In genomic region chrX:80216086-80216485, GRCh38 we compare ENCODE assay signal across 21 cellular contexts.
DNase-seq lines count a peak whose midpoint lies in the region; ATAC-seq, FAIRE-seq and TF ChIP-seq lines count a peak whose summit lies in the region.
"Had no signal": no experiment of that assay in that cellular context is flagged by ENCODE, and none has a peak within 500 bp of the region (broad histone marks: within the 10 kb centered on the region; RNA-seq: fewer than 3 reads in every experiment).

No MANE protein-coding gene starts in this region.

- no peak overlapping the region for H3K27ac ChIP-seq in K562 (ENCODE audit: extremely low read depth, low read depth, low read length)
- no peak overlapping the region for H3K27ac ChIP-seq in ovary
- H3K27ac ChIP-seq: upper lobe of left lung had no signal

- no peaks in the 10 kb centered on the region for H4K20me1 ChIP-seq in K562 (replicated peaks; ENCODE audit: control insufficient read depth, insufficient read depth, low read length)

- H3K27me3 ChIP-seq in K562 (ENCODE audit: control insufficient read depth in 2 of 2, insufficient read depth in 2 of 2, low read length in 2 of 2) (no peaks in the 10 kb centered on the region), ovary (no peaks in the 10 kb centered on the region)
- H3K27me3 ChIP-seq: upper lobe of left lung had no signal

- TF ChIP-seq POLR2A in K562 (conservative IDR thresholded peaks at IDR 0.05) (no peak), ovary (IDR thresholded peaks at IDR 0.05) (no peak)

- H3K9me3 ChIP-seq in K562 (replicated peaks; ENCODE audit: control insufficient read depth, insufficient read depth, low read depth, low read length) = no peaks in the 10 kb centered on the region
- no peaks in the 10 kb centered on the region for H3K9me3 ChIP-seq in ovary

- H3K4me1 ChIP-seq in K562 (replicated peaks in 1 of 2; ENCODE audit: control insufficient read depth in 2 of 2, insufficient read depth in 2 of 2, low read length in 2 of 2) (no peaks in the 10 kb centered on the region; a peak in 1 of 5 replicates), ovary (ENCODE audit: insufficient read depth) (no peaks in the 10 kb centered on the region)
- H3K4me1 ChIP-seq: upper lobe of left lung had no signal

- intact Hi-C loops in K562 (cut with micrococcal nuclease) = no loop called here
- intact Hi-C loops in ovary (cut with DNase I) = no loop called here
- intact Hi-C loops in activated CD8-positive, alpha-beta T cell treated with anti-CD3 and anti-CD28 coated beads for 36 hours (cut with micrococcal nuclease) = no loop called here

- H3K9me3 Mint-ChIP-seq in activated CD8-positive, alpha-beta T cell treated with anti-CD3 and anti-CD28 coated beads for 36 hours = peaks cover 2% of the 10 kb centered on the region
- H3K9me3 Mint-ChIP-seq: stimulated activated naive CD8-positive, alpha-beta T cell treated with anti-CD3 and anti-CD28 coated beads, Interleukin-15, amount 100 ng/mL, for 72 hours had no signal

- TF ChIP-seq CTCF in K562 (IDR thresholded peaks at IDR 0.05 in 2 of 3, conservative IDR thresholded peaks at IDR 0.05 in 1 of 3; ENCODE audit: insufficient read depth in 2 of 3, low read depth in 1 of 3, low read length in 3 of 3) (no peak), ovary (IDR thresholded peaks at IDR 0.05) (no peak)
- no peak for TF ChIP-seq CTCF in activated CD8-positive, alpha-beta T cell treated with anti-CD3 and anti-CD28 coated beads for 36 hours (IDR thresholded peaks at IDR 0.05)

- no peak for FAIRE-seq in K562 (lab: Jason Lieb, UNC)

- ATAC-seq in K562 = no peak
- no peak for ATAC-seq in activated CD8-positive, alpha-beta T cell treated with anti-CD3 and anti-CD28 coated beads for 36 hours
- ATAC-seq: sciatic nerve; stimulated activated naive CD8-positive, alpha-beta T cell treated with anti-CD3 and anti-CD28 coated beads, Interleukin-15, amount 100 ng/mL, for 72 hours had no signal

- CTCF ChIA-PET in K562 (lab: Yijun Ruan, JAX; ENCODE audit: low intra/inter-chr PET ratio) = no interaction called here
- CTCF ChIA-PET in activated CD8-positive, alpha-beta T cell treated with anti-CD3 and anti-CD28 coated beads for 36 hours (lab: Charles Lee) = no interaction called here

- no peaks in the 10 kb centered on the region for H3K9me1 ChIP-seq in K562 (ENCODE audit: control insufficient read depth, insufficient read depth, low read length)

- in situ Hi-C loops in K562 (cut with MboI) = no loop called here

- BruUV-seq in K562 (replicated peaks; lab: Mats Ljungman, UMichigan) = no TSS peak

- DNase-seq in COLO829 (ENCODE audit: low spot score) (peak; percentile 33), LoVo (ENCODE audit: low spot score) (peak; percentile 0), K562 (ENCODE audit: extremely low read depth in 1 of 4, low spot score in 3 of 4) (no peak), kidney tubule cell (ENCODE audit: low spot score) (peak; percentile 86), ovary (no peak), AG08395 (ENCODE audit: low spot score) (no peak)
- DNase-seq in activated CD8-positive, alpha-beta T cell treated with anti-CD3 and anti-CD28 coated beads for 36 hours = no peak
- DNase-seq: activated CD4-positive, alpha-beta T cell treated with anti-CD3 and anti-CD28 coated beads, Interleukin-2, amount 10 ng/mL, durations not matched to agents 7 days and 5 days; activated naive CD4-positive, alpha-beta T cell treated with Interleukin-2 at 50 U/mL for 16 hours; activated T-cell treated with anti-CD3 and anti-CD28 coated beads for 4 hours; anterior cingulate cortex; endodermal cell; Kasumi-1; NCI-H146; NCI-H2171 treated with DMSO at 0.1 percent for 48 hours; NCI-H748 treated with DMSO at 0.1 percent for 48 hours; occipital lobe; stimulated activated CD4-positive, alpha-beta T cell treated with anti-CD3 and anti-CD28 coated beads, Interleukin-2, amount 100 ng/mL, for 24 hours; stimulated activated naive CD8-positive, alpha-beta T cell treated with anti-CD3 and anti-CD28 coated beads, Interleukin-15, amount 100 ng/mL, for 72 hours; upper lobe of left lung had no signal

- TF ChIP-seq EP300 in K562 (IDR thresholded peaks at IDR 0.05; ENCODE audit: low read length) (no peak), ovary (IDR thresholded peaks at IDR 0.05) (no peak)

- H3K4me3 Mint-ChIP-seq in activated CD8-positive, alpha-beta T cell treated with anti-CD3 and anti-CD28 coated beads for 36 hours = no peak overlapping the region
- H3K4me3 Mint-ChIP-seq: activated CD4-positive, alpha-beta T cell treated with anti-CD3 and anti-CD28 coated beads, Interleukin-2, amount 10 ng/mL, durations not matched to agents 7 days and 5 days; endodermal cell; stimulated activated naive CD8-positive, alpha-beta T cell treated with anti-CD3 and anti-CD28 coated beads, Interleukin-15, amount 100 ng/mL, for 72 hours had no signal

- TF ChIP-seq RAD21 in K562 (CRISPR knock-in tag; conservative IDR thresholded peaks at IDR 0.05 in 1 of 2, IDR thresholded peaks at IDR 0.05 in 1 of 2) = no peak

- H3K27me3 Mint-ChIP-seq in activated CD8-positive, alpha-beta T cell treated with anti-CD3 and anti-CD28 coated beads for 36 hours = no peaks in the 10 kb centered on the region
- H3K27me3 Mint-ChIP-seq: activated CD4-positive, alpha-beta T cell treated with anti-CD3 and anti-CD28 coated beads, Interleukin-2, amount 10 ng/mL, durations not matched to agents 7 days and 5 days; stimulated activated naive CD8-positive, alpha-beta T cell treated with anti-CD3 and anti-CD28 coated beads, Interleukin-15, amount 100 ng/mL, for 72 hours had no signal

- H3K4me3 ChIP-seq in K562 (no peak overlapping the region), ovary (no peak overlapping the region)
- H3K4me3 ChIP-seq: upper lobe of left lung had no signal

- POLR2A ChIA-PET in K562 (lab: Yijun Ruan, JAX) = no interaction called here
- POLR2A ChIA-PET in activated CD8-positive, alpha-beta T cell treated with anti-CD3 and anti-CD28 coated beads for 36 hours (lab: Charles Lee) = no interaction called here

- no peak overlapping the region for H3K9ac ChIP-seq in K562 (ENCODE audit: insufficient read depth in 1 of 2, low read depth in 2 of 2, low read length in 2 of 2)

- H2AFZ ChIP-seq in K562 (ENCODE audit: low read depth, low read length) = no peak overlapping the region

- H3K36me3 ChIP-seq in K562 (ENCODE audit: control insufficient read depth, insufficient read depth, low read length) (no peaks in the 10 kb centered on the region), ovary (no peaks in the 10 kb centered on the region)
- H3K36me3 ChIP-seq: upper lobe of left lung had no signal

- 0% methylated on average over 2 of the region's 2 CpGs for WGBS in K562 (ENCODE audit: insufficient coverage, low coverage, missing lambda C conversion rate)
- 45 to 59% (median 56%) methylated on average over 2 of the region's 2 CpGs for WGBS in ovary, 3 donors

- H3K27ac Mint-ChIP-seq in activated CD8-positive, alpha-beta T cell treated with anti-CD3 and anti-CD28 coated beads for 36 hours = no peak overlapping the region
- H3K27ac Mint-ChIP-seq: activated CD4-positive, alpha-beta T cell treated with anti-CD3 and anti-CD28 coated beads, Interleukin-2, amount 10 ng/mL, durations not matched to agents 7 days and 5 days; endodermal cell; stimulated activated naive CD8-positive, alpha-beta T cell treated with anti-CD3 and anti-CD28 coated beads, Interleukin-15, amount 100 ng/mL, for 72 hours had no signal

- no peaks in the 10 kb centered on the region for H3K79me2 ChIP-seq in K562 (ENCODE audit: control insufficient read depth, insufficient read depth, low read length)

- H3K36me3 Mint-ChIP-seq in activated CD8-positive, alpha-beta T cell treated with anti-CD3 and anti-CD28 coated beads for 36 hours (ENCODE audit: low read depth) = no peaks in the 10 kb centered on the region

- H3K4me1 Mint-ChIP-seq in activated CD8-positive, alpha-beta T cell treated with anti-CD3 and anti-CD28 coated beads for 36 hours (ENCODE audit: low read depth) = no peaks in the 10 kb centered on the region
- H3K4me1 Mint-ChIP-seq: activated CD4-positive, alpha-beta T cell treated with anti-CD3 and anti-CD28 coated beads, Interleukin-2, amount 10 ng/mL, durations not matched to agents 7 days and 5 days; endodermal cell; stimulated activated naive CD8-positive, alpha-beta T cell treated with anti-CD3 and anti-CD28 coated beads, Interleukin-15, amount 100 ng/mL, for 72 hours had no signal

- H3K4me2 ChIP-seq in K562 (ENCODE audit: insufficient read depth, low read length) = no peak overlapping the region

TF ChIP-seq in K562, 482 proteins besides CTCF, POLR2A, EP300 and RAD21 (continues in another document):
- no peak for TF ChIP-seq CTCFL (IDR thresholded peaks at IDR 0.05; ENCODE audit: borderline replicate concordance, insufficient read depth, low read depth, low read length, poor library complexity, severe bottlenecking)
- no peak for TF ChIP-seq FOSL1 (tag; conservative IDR thresholded peaks at IDR 0.05)
- TF ChIP-seq MEIS2 (IDR thresholded peaks at IDR 0.05; ENCODE audit: partially characterized antibody) = peak; percentile 9
- no peak for TF ChIP-seq HOXB6 (CRISPR knock-in tag; IDR thresholded peaks at IDR 0.05; ENCODE audit: borderline replicate concordance)
- peak; percentile 47 for TF ChIP-seq NFE2 (IDR thresholded peaks at IDR 0.05; ENCODE audit: low read depth)
- no peak for TF ChIP-seq PREB (CRISPR knock-in tag; IDR thresholded peaks at IDR 0.05)
- TF ChIP-seq CBFA2T3 (IDR thresholded peaks at IDR 0.05) = 0 out of 2 replicates have a peak, but pooled peaks have one; percentile 4

Comparison
In these comparisons a context has a peak if more than half of its experiments do, and no peak if none do; other contexts are left out.
1. DNase-seq: peak in COLO829 (single experiment), LoVo (single experiment) and kidney tubule cell (single experiment); none in K562 (0 of 4), ovary (0 of 5), AG08395 (single experiment) and activated CD8-positive, alpha-beta T cell treated with anti-CD3 and anti-CD28 coated beads for 36 hours (single experiment).